ENCODE assay signal across 10 cellular contexts in genomic region chr1:245956225-245956624, GRCh38.
DNase-seq lines count a peak whose midpoint lies in the region; ATAC-seq and TF ChIP-seq lines count a peak whose summit lies in the region.
"Had no signal": no experiment of that assay in that cellular context is flagged by ENCODE, and none has a peak within 500 bp of the region (broad histone marks: within the 10 kb centered on the region; RNA-seq: fewer than 3 reads in every experiment).

No MANE protein-coding gene starts in this region.

- no peaks in the 10 kb centered on the region for H3K9me3 ChIP-seq in CD4-positive, CD25-positive, alpha-beta regulatory T cell (ENCODE audit: control insufficient read depth in 2 of 2, low read length in 2 of 2)
- H3K9me3 ChIP-seq in lower lobe of right lung: no peaks in the 10 kb centered on the region

- no peaks in the 10 kb centered on the region for H3K27me3 Mint-ChIP-seq in CD4-positive, CD25-positive, alpha-beta regulatory T cell

- intact Hi-C loops in lower lobe of right lung (cut with DNase I): no loop called here

- H3K4me3 Mint-ChIP-seq in CD4-positive, CD25-positive, alpha-beta regulatory T cell: no peak overlapping the region

- no peaks in the 10 kb centered on the region for H3K36me3 Mint-ChIP-seq in CD4-positive, CD25-positive, alpha-beta regulatory T cell

- H3K9me3 Mint-ChIP-seq in CD4-positive, CD25-positive, alpha-beta regulatory T cell: no peaks in the 10 kb centered on the region

- peak; percentile 30 to 91 (median 78) for DNase-seq in CD4-positive, CD25-positive, alpha-beta regulatory T cell
- DNase-seq in OCI-M1 (lab: John Stamatoyannopoulos, UW): peak; percentile 88
- DNase-seq in activated CD8-positive, alpha-beta memory T cell treated with anti-CD3 and anti-CD28 coated beads, Interleukin-2, amount 50 U/mL, for 4 hours: peak; percentile 43
- DNase-seq in lower lobe of right lung: no peak
- no peak for DNase-seq in coronary artery (ENCODE audit: low spot score)
- DNase-seq: islet precursor cell, Karpas-422 had no signal

- H3K36me3 ChIP-seq in CD4-positive, CD25-positive, alpha-beta regulatory T cell (ENCODE audit: control insufficient read depth, insufficient read depth, low read length): no peaks in the 10 kb centered on the region
- no peaks in the 10 kb centered on the region for H3K36me3 ChIP-seq in lower lobe of right lung

- peaks cover 51% of the 10 kb centered on the region for H3K4me1 ChIP-seq in CD4-positive, CD25-positive, alpha-beta regulatory T cell (ENCODE audit: control insufficient read depth, insufficient read depth, low read length, poor library complexity, severe bottlenecking)
- H3K4me1 ChIP-seq in lower lobe of right lung: peaks cover 7% of the 10 kb centered on the region

- TF ChIP-seq CTCF in lower lobe of right lung (IDR thresholded peaks at IDR 0.05) (no peak), coronary artery (IDR thresholded peaks at IDR 0.05) (no peak)

- H3K27me3 ChIP-seq in CD4-positive, CD25-positive, alpha-beta regulatory T cell (ENCODE audit: control insufficient read depth, insufficient read depth, low read length): no peaks in the 10 kb centered on the region
- H3K27me3 ChIP-seq in lower lobe of right lung (ENCODE audit: low read depth): no peaks in the 10 kb centered on the region

- H3K27ac ChIP-seq in CD4-positive, CD25-positive, alpha-beta regulatory T cell (ENCODE audit: insufficient read depth, low read length, poor library complexity, severe bottlenecking): peak overlapping the region; percentile 89
- H3K27ac ChIP-seq in lower lobe of right lung (no peak overlapping the region), coronary artery (no peak overlapping the region)

- peak overlapping the region; percentile 49 for H3K4me3 ChIP-seq in CD4-positive, CD25-positive, alpha-beta regulatory T cell (ENCODE audit: low read depth, low read length)
- no peak overlapping the region for H3K4me3 ChIP-seq in lower lobe of right lung
- H3K4me3 ChIP-seq in coronary artery: no peak overlapping the region

- ATAC-seq in CD4-positive, CD25-positive, alpha-beta regulatory T cell (ENCODE audit: low read depth in 2 of 2): peak; percentile 90 to 96
- ATAC-seq in lower lobe of right lung (peak; percentile 18 to 49), GM21737 (IDR thresholded peaks at IDR 0.05; ENCODE audit: unreplicated experiment) (no peak), HG02642 (IDR thresholded peaks at IDR 0.05; ENCODE audit: poor library complexity, unreplicated experiment) (no peak), GM19467 (IDR thresholded peaks at IDR 0.05; ENCODE audit: unreplicated experiment) (no peak)

- H3K27ac Mint-ChIP-seq in CD4-positive, CD25-positive, alpha-beta regulatory T cell: no peak overlapping the region

- H3K4me1 Mint-ChIP-seq in CD4-positive, CD25-positive, alpha-beta regulatory T cell: peaks cover 7 to 35% (median 24%) of the 10 kb centered on the region in 4 donors

Comparison
In these comparisons a context has a peak if more than half of its experiments do, and no peak if none do; other contexts are left out.
1. ATAC-seq: peak in CD4-positive, CD25-positive, alpha-beta regulatory T cell (2 of 2) and lower lobe of right lung (2 of 2); none in GM21737 (single experiment), HG02642 (single experiment) and GM19467 (single experiment).
2. DNase-seq: peak in CD4-positive, CD25-positive, alpha-beta regulatory T cell (3 of 3), OCI-M1 (single experiment) and activated CD8-positive, alpha-beta memory T cell treated with anti-CD3 and anti-CD28 coated beads, Interleukin-2, amount 50 U/mL, for 4 hours (single experiment); none in lower lobe of right lung (single experiment) and coronary artery (single experiment).